ENCODE assay signal across 8 cellular contexts in genomic region chr15:39629376-39629775, GRCh38. TPM values are rescaled to one million over a fixed set of nuclear protein-coding genes. Genes with fewer than 3 reads are reported as not detected.
DNase-seq lines count a peak whose midpoint lies in the region; ATAC-seq and TF ChIP-seq lines count a peak whose summit lies in the region.

No MANE protein-coding gene starts in this region.

- H3K4me1 ChIP-seq in MM.1S (ENCODE audit: low read length) (peaks cover 41% of the 10 kb centered on the region), PC-9 (replicated peaks; ENCODE audit: insufficient read depth) (peaks cover 9% of the 10 kb centered on the region)

- H3K27ac ChIP-seq in MM.1S (ENCODE audit: low read length) (peak overlapping the region; percentile 49; the same call in 1 of the 2 replicates), PC-9 (no peak overlapping the region)

- intact Hi-C loops in PC-9 (cut with micrococcal nuclease; ENCODE audit: unreplicated experiment) = no loop called here

- no peaks in the 10 kb centered on the region for H3K9me3 ChIP-seq in MM.1S (replicated peaks; ENCODE audit: insufficient read depth, low read length)
- H3K9me3 ChIP-seq in PC-9 (ENCODE audit: insufficient read depth, low read depth) = no peaks in the 10 kb centered on the region

- H3K4me2 ChIP-seq in MM.1S (ENCODE audit: low read depth, low read length) (0 out of 2 replicates have a peak overlapping the region, but pooled peaks have one; percentile 33), PC-9 (no peak overlapping the region)

- H3K9me2 ChIP-seq in MM.1S (replicated peaks; ENCODE audit: insufficient read depth, low read length) (no peaks in the 10 kb centered on the region), PC-9 (ENCODE audit: insufficient read depth) (no peaks in the 10 kb centered on the region)

- no TSS peak for BruUV-seq in PC-9 (replicated peaks; lab: Mats Ljungman, UMichigan)

- H3F3A ChIP-seq in MM.1S (ENCODE audit: insufficient read depth, low read length) (peaks cover 10% of the 10 kb centered on the region), PC-9 (ENCODE audit: insufficient read depth, low read depth) (peaks cover 4% of the 10 kb centered on the region; the same call in 1 of the 2 replicates)

- ATAC-seq in esophagus mucosa = peak; percentile 50

- DNase-seq in MM.1S (peak; percentile 41), islet precursor cell (no peak), PC-9 (no peak), putamen (ENCODE audit: low spot score) (no peak), NCI-H446 treated with DMSO at 0.1 percent for 48 hours (lab: John Stamatoyannopoulos, UW) (no peak)
- DNase-seq in activated CD8-positive, alpha-beta memory T cell treated with anti-CD3 and anti-CD28 coated beads for 4 hours (ENCODE audit: low read depth in 2 of 2) = peak; percentile 50 to 67
- peak; percentile 31 to 55 for DNase-seq in stimulated activated CD8-positive, alpha-beta memory T cell treated with anti-CD3 and anti-CD28 coated beads, Interleukin-2, amount 100 ng/mL, for 1 hour (ENCODE audit: low read depth in 2 of 2)

- CTCF ChIA-PET in PC-9 (lab: Charles Lee) = no interaction called here

- no peak overlapping the region for H3K4me3 ChIP-seq in MM.1S (ENCODE audit: low read length)
- no peak overlapping the region for H3K4me3 ChIP-seq in PC-9

- H3K79me2 ChIP-seq in MM.1S (ENCODE audit: low read length) (no peaks in the 10 kb centered on the region), PC-9 (ENCODE audit: low read depth) (no peaks in the 10 kb centered on the region)

- TF ChIP-seq CTCF in MM.1S (IDR thresholded peaks at IDR 0.05; ENCODE audit: low read length) (no peak), PC-9 (conservative IDR thresholded peaks at IDR 0.05) (no peak)

- H3K36me3 ChIP-seq in MM.1S (replicated peaks; ENCODE audit: insufficient read depth, low read length) (no peaks in the 10 kb centered on the region), PC-9 (ENCODE audit: low read depth) (no peaks in the 10 kb centered on the region)

- POLR2A ChIA-PET in PC-9 (lab: Charles Lee; ENCODE audit: unreplicated experiment) = no interaction called here

- H4K20me1 ChIP-seq in MM.1S (ENCODE audit: insufficient read depth, low read length) (no peaks in the 10 kb centered on the region), PC-9 (ENCODE audit: insufficient read depth) (no peaks in the 10 kb centered on the region)

- peak overlapping the region; percentile 35 for H2AFZ ChIP-seq in MM.1S (ENCODE audit: low read length)
- no peak overlapping the region for H2AFZ ChIP-seq in PC-9

- no peak overlapping the region for H3K9ac ChIP-seq in MM.1S (ENCODE audit: low read length)

- H3K27me3 ChIP-seq in MM.1S (replicated peaks; ENCODE audit: insufficient read depth, low read length) (no peaks in the 10 kb centered on the region), PC-9 (ENCODE audit: insufficient read depth, low read depth) (no peaks in the 10 kb centered on the region)

RNA-seq across cellular contexts. Expression of gene THBS1, which starts 48.5 kb away (rescaled TPM):
- total RNA-seq in esophagus mucosa (16.3 TPM), PC-9 (2021) (406 and 512 TPM in 2 replicates)

Comparison
In these comparisons a context has a peak if more than half of its experiments do, and no peak if none do; other contexts are left out.
1. DNase-seq: peak in MM.1S (single experiment), activated CD8-positive, alpha-beta memory T cell treated with anti-CD3 and anti-CD28 coated beads for 4 hours (2 of 2) and stimulated activated CD8-positive, alpha-beta memory T cell treated with anti-CD3 and anti-CD28 coated beads, Interleukin-2, amount 100 ng/mL, for 1 hour (2 of 2); none in islet precursor cell (single experiment), PC-9 (0 of 2), putamen (single experiment) and NCI-H446 treated with DMSO at 0.1 percent for 48 hours (single experiment).
2. RNA of gene THBS1, which starts 48.5 kb away (total RNA-seq): 406 to 512 TPM in PC-9; 16.3 TPM in esophagus mucosa (single experiment); every median in the first group is over 10 times any median in the second.